Comparison of ENCODE assay signal across 8 cellular contexts in genomic region chr5:138241688-138242547, GRCh38. TPM values are rescaled to one million over a fixed set of nuclear protein-coding genes. Genes with fewer than 3 reads are reported as not detected.
DNase-seq lines count a peak whose midpoint lies in the region; ATAC-seq and TF ChIP-seq lines count a peak whose summit lies in the region.

No MANE protein-coding gene starts in this region.

- peak; percentile 1 for DNase-seq in stimulated activated CD4-positive, alpha-beta T cell treated with anti-CD3 and anti-CD28 coated beads, Interleukin-2, amount 100 ng/mL, for 4 hours (ENCODE audit: low read depth)
- DNase-seq in stimulated activated CD4-positive, alpha-beta T cell treated with anti-CD3 and anti-CD28 coated beads, Interleukin-4, amount 100 ng/mL, for 24 hours, result no peak
- peak in 1 of 2 donors; percentile 5 for DNase-seq in activated T-cell treated with anti-CD3 and anti-CD28 coated beads, Interleukin-2, amount 50 U/mL, for 72 hours
- peak; percentile 22 for DNase-seq in left ventricle myocardium inferior
- DNase-seq in posterior vena cava (ENCODE audit: low spot score), result peak; percentile 82
- DNase-seq in NCI-H2107 (lab: John Stamatoyannopoulos, UW), result no peak
- DNase-seq in NCI-H187 treated with DMSO at 0.1 percent for 48 hours (lab: John Stamatoyannopoulos, UW), result no peak

- H3K4me3 ChIP-seq in left ventricle myocardium inferior, result peak overlapping the region; percentile 69

- H3K9me3 Mint-ChIP-seq in activated T-cell treated with anti-CD3 and anti-CD28 coated beads, Interleukin-2, amount 50 U/mL, for 72 hours, result no peaks in the 10 kb centered on the region

- intact Hi-C loops in left ventricle myocardium inferior (cut with micrococcal nuclease), result no loop called here
- intact Hi-C loops in posterior vena cava (cut with DNase I), result loop anchor here in 1 of 2 donors (10.0 kb wide), 1 partner anchor 1163 kb away; the partner anchor contains the start of gene SPATA24

- TF ChIP-seq CTCF in left ventricle myocardium inferior (IDR thresholded peaks at IDR 0.05; ENCODE audit: borderline replicate concordance), result no peak

- no peaks in the 10 kb centered on the region for H3K36me3 Mint-ChIP-seq in activated T-cell treated with anti-CD3 and anti-CD28 coated beads, Interleukin-2, amount 50 U/mL, for 72 hours (ENCODE audit: insufficient read depth in 2 of 2)

- peak overlapping the region; percentile 39 to 47 for H3K4me3 Mint-ChIP-seq in activated T-cell treated with anti-CD3 and anti-CD28 coated beads, Interleukin-2, amount 50 U/mL, for 72 hours

- no peaks in the 10 kb centered on the region for H3K9me3 ChIP-seq in left ventricle myocardium inferior (replicated peaks)

- H3K4me1 Mint-ChIP-seq in activated T-cell treated with anti-CD3 and anti-CD28 coated beads, Interleukin-2, amount 50 U/mL, for 72 hours (ENCODE audit: low read depth), result peaks cover 14% of the 10 kb centered on the region

- peak; percentile 7 to 27 for ATAC-seq in activated T-cell treated with anti-CD3 and anti-CD28 coated beads, Interleukin-2, amount 50 U/mL, for 72 hours (replicated peaks in 1 of 2)
- no peak for ATAC-seq in HG03520 (IDR thresholded peaks at IDR 0.05; ENCODE audit: unreplicated experiment)

- H3K27ac ChIP-seq in left ventricle myocardium inferior (replicated peaks), result peak overlapping the region; percentile 45

- peaks cover 14% of the 10 kb centered on the region for H3K4me1 ChIP-seq in left ventricle myocardium inferior

- peaks cover 44% of the 10 kb centered on the region for H3K27me3 Mint-ChIP-seq in activated T-cell treated with anti-CD3 and anti-CD28 coated beads, Interleukin-2, amount 50 U/mL, for 72 hours (ENCODE audit: low read depth)

- peaks cover 23% of the 10 kb centered on the region for H3K27me3 ChIP-seq in left ventricle myocardium inferior (ENCODE audit: low read depth)

- H3K36me3 ChIP-seq in left ventricle myocardium inferior, result no peaks in the 10 kb centered on the region

- no peak overlapping the region for H3K27ac Mint-ChIP-seq in activated T-cell treated with anti-CD3 and anti-CD28 coated beads, Interleukin-2, amount 50 U/mL, for 72 hours

RNA-seq across cellular contexts. Expression of gene CDC23, which starts 28.8 kb away (rescaled TPM):
- total RNA-seq in activated T-cell treated with anti-CD3 and anti-CD28 coated beads, Interleukin-2, amount 50 U/mL, for 72 hours, result 10 to 100 TPM; 45.0 to 48.9 TPM
- total RNA-seq in left ventricle myocardium inferior, result 20.2 TPM
- 10 to 100 TPM; 14.0 to 18.0 TPM for total RNA-seq in posterior vena cava

RNA-seq across cellular contexts. Expression of gene GFRA3, which starts 32.5 kb away (rescaled TPM):
- total RNA-seq in activated T-cell treated with anti-CD3 and anti-CD28 coated beads, Interleukin-2, amount 50 U/mL, for 72 hours, result under 1 TPM in 1 of 2 donors, not detected in 1; 0.17 TPM
- total RNA-seq in left ventricle myocardium inferior (0.82 TPM), posterior vena cava (under 1 TPM in 1 of 2 donors, not detected in 1; 0.43 TPM)

Comparison
In these comparisons a context has a peak if more than half of its experiments do, and no peak if none do; other contexts are left out.
1. DNase-seq: peak in stimulated activated CD4-positive, alpha-beta T cell treated with anti-CD3 and anti-CD28 coated beads, Interleukin-2, amount 100 ng/mL, for 4 hours (single experiment), left ventricle myocardium inferior (single experiment) and posterior vena cava (single experiment); none in stimulated activated CD4-positive, alpha-beta T cell treated with anti-CD3 and anti-CD28 coated beads, Interleukin-4, amount 100 ng/mL, for 24 hours (single experiment), NCI-H2107 (single experiment) and NCI-H187 treated with DMSO at 0.1 percent for 48 hours (single experiment).